ENCODE assay signal across 19 cellular contexts in the genomic region with DNA sequence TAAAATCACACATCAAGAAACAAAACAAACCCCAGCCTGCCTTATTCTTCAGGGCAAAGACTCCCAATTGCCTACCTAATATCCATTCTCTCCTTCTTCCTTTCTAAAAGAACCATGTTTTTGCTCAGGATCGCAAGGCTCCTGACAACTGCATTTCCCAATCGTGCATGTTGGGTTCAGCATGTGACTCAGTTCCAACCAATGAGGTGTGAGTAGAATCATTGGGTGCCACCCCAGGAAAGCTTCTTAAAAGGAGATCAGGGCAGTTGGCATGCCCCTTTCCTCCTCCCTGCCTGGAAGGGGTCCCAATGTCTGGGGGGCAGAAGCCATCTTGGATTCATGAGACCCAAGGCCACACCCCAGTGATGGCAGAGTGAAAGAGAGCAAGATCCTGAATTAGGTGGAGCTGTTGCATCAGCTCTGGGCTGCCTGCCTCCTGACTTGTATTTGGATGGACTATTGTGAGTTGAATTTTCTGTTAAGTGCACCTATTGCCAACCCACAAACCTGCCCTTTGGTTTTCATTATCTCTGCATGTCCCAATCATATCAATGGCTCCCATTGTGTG.
"Had no signal": no experiment of that assay in that cellular context is flagged by ENCODE, and none has a peak within 500 bp of the region (broad histone marks: within the 10 kb centered on the region; RNA-seq: fewer than 3 reads in every experiment).

No MANE protein-coding gene starts in this region.

- H2AFZ ChIP-seq: parathyroid adenoma had no signal

- H3K9ac ChIP-seq: parathyroid adenoma had no signal

- H3K27me3 Mint-ChIP-seq: activated CD4-positive, alpha-beta T cell treated with anti-CD3 and anti-CD28 coated beads for 36 hours; activated naive CD8-positive, alpha-beta T cell treated with anti-CD3 and anti-CD28 coated beads, Interleukin-2, amount 50 U/mL, for 24 hours had no signal

- H3K27me3 ChIP-seq: cardiac muscle cell, testis had no signal

- H3K4me1 ChIP-seq: gastroesophageal sphincter, parathyroid adenoma, testis had no signal

- DNase-seq: activated CD4-positive, alpha-beta memory T cell treated with anti-CD3 and anti-CD28 coated beads, Interleukin-2, amount 10 ng/mL, durations not matched to agents 7 days and 5 days; activated CD4-positive, alpha-beta T cell treated with anti-CD3 and anti-CD28 coated beads for 36 hours; activated CD8-positive, alpha-beta memory T cell treated with anti-CD3 and anti-CD28 coated beads, Interleukin-2, amount 50 U/mL, for 48 hours; activated naive CD4-positive, alpha-beta T cell treated with Interleukin-2 at 50 U/mL for 16 hours; activated naive CD8-positive, alpha-beta T cell treated with anti-CD3 and anti-CD28 coated beads, Interleukin-2, amount 50 U/mL, for 24 hours; effector CD4-positive, alpha-beta T cell; kidney glomerular epithelial cell; stimulated activated CD4-positive, alpha-beta T cell treated with anti-CD3 and anti-CD28 coated beads, Interleukin-2, amount 100 ng/mL, for 48 hours; stimulated activated naive CD4-positive, alpha-beta T cell treated with Interleukin-2 at 50 U/mL for 16 hours; T1000; testis had no signal

- H3K9me3 ChIP-seq: gastroesophageal sphincter, testis had no signal

- H3K36me3 ChIP-seq: cardiac muscle cell, gastroesophageal sphincter had no signal

- H3K9me3 Mint-ChIP-seq: activated naive CD8-positive, alpha-beta T cell treated with anti-CD3 and anti-CD28 coated beads, Interleukin-2, amount 50 U/mL, for 24 hours; activated T-helper 1 cell treated with anti-CD3 and anti-CD28 coated beads, Interleukin-12 subunit alpha, Interleukin-12 subunit beta, Interleukin-2, Interleukin-4 antibody, amounts not matched to agents 30 ng/mL and 10 ng/mL and 1 ng/mL, durations not matched to agents 14 hours and 24 hours and 36 hours had no signal

- H3K36me3 Mint-ChIP-seq: mesothelial cell of epicardium had no signal

- ATAC-seq: activated CD4-positive, alpha-beta T cell treated with anti-CD3 and anti-CD28 coated beads for 36 hours; activated naive CD8-positive, alpha-beta T cell treated with anti-CD3 and anti-CD28 coated beads, Interleukin-2, amount 50 U/mL, for 24 hours; gastroesophageal sphincter had no signal

- H3K27ac Mint-ChIP-seq: activated CD4-positive, alpha-beta memory T cell treated with anti-CD3 and anti-CD28 coated beads, Interleukin-2, amount 10 ng/mL, durations not matched to agents 7 days and 5 days; activated CD4-positive, alpha-beta T cell treated with anti-CD3 and anti-CD28 coated beads for 36 hours; activated naive CD8-positive, alpha-beta T cell treated with anti-CD3 and anti-CD28 coated beads, Interleukin-2, amount 50 U/mL, for 24 hours; activated T-helper 1 cell treated with anti-CD3 and anti-CD28 coated beads, Interleukin-12 subunit alpha, Interleukin-12 subunit beta, Interleukin-2, Interleukin-4 antibody, amounts not matched to agents 30 ng/mL and 10 ng/mL and 1 ng/mL, durations not matched to agents 14 hours and 24 hours and 36 hours; mesothelial cell of epicardium had no signal

- H3K4me3 ChIP-seq: cardiac muscle cell, coronary artery, gastroesophageal sphincter, testis had no signal

- H3K79me2 ChIP-seq: parathyroid adenoma had no signal

- H3K4me1 Mint-ChIP-seq: mesothelial cell of epicardium had no signal

- H3K27ac ChIP-seq: cardiac muscle cell, coronary artery, gastroesophageal sphincter, parathyroid adenoma, testis, VCaP had no signal

- H3K4me3 Mint-ChIP-seq: activated CD4-positive, alpha-beta memory T cell treated with anti-CD3 and anti-CD28 coated beads, Interleukin-2, amount 10 ng/mL, durations not matched to agents 7 days and 5 days; activated CD4-positive, alpha-beta T cell treated with anti-CD3 and anti-CD28 coated beads for 36 hours; activated naive CD8-positive, alpha-beta T cell treated with anti-CD3 and anti-CD28 coated beads, Interleukin-2, amount 50 U/mL, for 24 hours; activated T-helper 1 cell treated with anti-CD3 and anti-CD28 coated beads, Interleukin-12 subunit alpha, Interleukin-12 subunit beta, Interleukin-2, Interleukin-4 antibody, amounts not matched to agents 30 ng/mL and 10 ng/mL and 1 ng/mL, durations not matched to agents 14 hours and 24 hours and 36 hours; mesothelial cell of epicardium; neural crest cell had no signal
